In genomic region chr4:155666701-155667537, GRCh38 we compare ENCODE assay signal across 8 cellular contexts. TPM values are rescaled to one million over a fixed set of nuclear protein-coding genes. Genes with fewer than 3 reads are reported as not detected.
DNase-seq lines count a peak whose midpoint lies in the region; TF ChIP-seq lines count a peak whose summit lies in the region.

Gene GUCY1A1 (plus strand): TSS chr4:155666848. CDS start chr4:155696868, 30,020 bp downstream.

- H3K4me3 ChIP-seq in HFF-Myc (replicated peaks; ENCODE audit: low read depth, low read length) (peak within 1 kb of the TSS; percentile 50), astrocyte of the spinal cord (ENCODE audit: low read depth, low read length) (peak within 1 kb of the TSS; percentile 46), iPS DF 6.9 (ENCODE audit: low read length) (peak within 1 kb of the TSS; percentile 27; the same call in 1 of the 2 replicates)

- no CpG with 5 or more reads among the region's 49 CpGs for WGBS in iPS DF 6.9 (ENCODE audit: insufficient coverage, insufficient read length)

- DNase-seq in NCI-H2081 (lab: John Stamatoyannopoulos, UW) (peak; percentile 39 to 59), NCI-H2081 treated with DMSO at 0.1 percent for 48 hours (lab: John Stamatoyannopoulos, UW) (no peak), HFF-Myc (ENCODE audit: extremely low read depth, low read depth) (no peak), NCI-H510A treated with DMSO at 0.1 percent for 48 hours (lab: John Stamatoyannopoulos, UW) (peak; percentile 37), astrocyte of the spinal cord (ENCODE audit: low read depth, low spot score) (peak; percentile 15), iPS DF 6.9 (ENCODE audit: low read depth, low spot score) (no peak), renal cortical epithelial cell (ENCODE audit: low read depth) (peak; percentile 20), superior temporal gyrus (ENCODE audit: extremely low spot score) (no peak)

- no peaks in the 10 kb centered on the region for H3K36me3 ChIP-seq in iPS DF 6.9 (ENCODE audit: control insufficient read depth, insufficient read depth, low read length)

- TF ChIP-seq CTCF in HFF-Myc (IDR thresholded peaks at IDR 0.05; ENCODE audit: low read depth, low read length, missing control alignments) (no peak), astrocyte of the spinal cord (IDR thresholded peaks at IDR 0.05; ENCODE audit: low read depth, low read length) (no peak)

- H3K27me3 ChIP-seq in iPS DF 6.9 (ENCODE audit: control insufficient read depth, insufficient read depth, low read length), result peaks cover 40% of the 10 kb centered on the region

- no peaks in the 10 kb centered on the region for H3K9me3 ChIP-seq in iPS DF 6.9 (ENCODE audit: control insufficient read depth, insufficient read depth, low read length)

- in situ Hi-C loops in astrocyte of the spinal cord (cut with HindIII; ENCODE audit: low sequenced_read_pairs), result no loop called here

- H3K4me1 ChIP-seq in iPS DF 6.9 (ENCODE audit: control insufficient read depth, insufficient read depth, low read length), result no peaks in the 10 kb centered on the region

- no peak within 1 kb of the TSS for H3K27ac ChIP-seq in iPS DF 6.9 (ENCODE audit: low read length)

RNA-seq across cellular contexts. Expression of gene GUCY1A1, which starts in this region (rescaled TPM):
- 6.8 and 59.1 TPM in 2 replicates for total RNA-seq in renal cortical epithelial cell

Comparison
In these comparisons a context has a peak if more than half of its experiments do, and no peak if none do; other contexts are left out.
1. DNase-seq: peak in NCI-H2081 (2 of 2), NCI-H510A treated with DMSO at 0.1 percent for 48 hours (single experiment), astrocyte of the spinal cord (single experiment) and renal cortical epithelial cell (single experiment); none in NCI-H2081 treated with DMSO at 0.1 percent for 48 hours (single experiment), HFF-Myc (single experiment), iPS DF 6.9 (single experiment) and superior temporal gyrus (single experiment).
2. Peak in every context shown above with its lines, with median percentiles within 50 percentile points of each other: H3K4me3 ChIP-seq.